ENCODE assay signal across 15 cellular contexts in the genomic region with DNA sequence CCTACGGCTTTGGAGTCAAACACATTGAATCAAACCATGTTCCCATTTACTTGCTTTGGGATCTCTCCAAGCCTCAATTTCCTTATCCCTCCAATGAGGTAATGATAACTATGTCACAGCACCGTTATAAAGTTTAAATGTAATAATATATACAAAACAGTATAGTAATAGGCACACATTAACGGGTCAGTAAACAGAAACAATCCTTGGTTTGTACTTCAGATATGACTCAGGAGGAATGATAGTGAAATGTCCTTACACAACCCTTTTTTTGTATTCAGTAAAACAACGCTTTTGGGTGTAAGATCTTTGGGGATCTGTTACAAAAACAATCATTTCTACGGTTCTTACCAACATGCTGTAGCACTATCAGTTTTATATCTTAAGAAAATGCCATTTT.
A peak's percentile ranks its signal among the peaks of the same experiment; 100 is the strongest.
DNase-seq lines count a peak whose midpoint lies in the region; ATAC-seq and TF ChIP-seq lines count a peak whose summit lies in the region.
"Had no signal": no experiment of that assay in that cellular context is flagged by ENCODE, and none has a peak within 500 bp of the region (broad histone marks: within the 10 kb centered on the region; RNA-seq: fewer than 3 reads in every experiment).

No MANE protein-coding gene starts in this region.

- no peak overlapping the region for H3K27ac Mint-ChIP-seq in type B pancreatic cell
- H3K27ac Mint-ChIP-seq: T-helper 17 cell had no signal

- CTCF ChIA-PET in PC-3 (lab: Charles Lee): no interaction called here

- no TSS peak for BruUV-seq in PC-3 (replicated peaks; lab: Mats Ljungman, UMichigan)

- no peaks in the 10 kb centered on the region for H3K9me3 Mint-ChIP-seq in type B pancreatic cell
- H3K9me3 Mint-ChIP-seq: HFFc6 had no signal

- H3F3A ChIP-seq in PC-3 (ENCODE audit: low read length, unreplicated experiment): no peaks in the 10 kb centered on the region

- no peaks in the 10 kb centered on the region for H3K36me3 Mint-ChIP-seq in type B pancreatic cell

- H3K4me3 Mint-ChIP-seq in type B pancreatic cell: no peak overlapping the region
- H3K4me3 Mint-ChIP-seq: T-helper 17 cell had no signal

- H4K20me1 ChIP-seq in PC-3 (ENCODE audit: low read length) (no peaks in the 10 kb centered on the region), fibroblast of lung (ENCODE audit: control insufficient read depth, extremely low read depth, insufficient read depth, low read length) (no peaks in the 10 kb centered on the region), osteoblast (ENCODE audit: insufficient read depth, low read length) (no peaks in the 10 kb centered on the region)

- H3K27me3 Mint-ChIP-seq in type B pancreatic cell: no peaks in the 10 kb centered on the region
- H3K27me3 Mint-ChIP-seq: T-helper 17 cell had no signal

- H3K9me2 ChIP-seq in PC-3 (replicated peaks; ENCODE audit: low read length): no peaks in the 10 kb centered on the region

- POLR2A ChIA-PET in PC-3 (lab: Charles Lee; ENCODE audit: unreplicated experiment): no interaction called here

- intact Hi-C loops in PC-3 (cut with micrococcal nuclease): no loop called here

- H3K27me3 ChIP-seq in PC-3 (ENCODE audit: low read length) (no peaks in the 10 kb centered on the region), fibroblast of lung (ENCODE audit: control insufficient read depth, insufficient read depth, low read length) (no peaks in the 10 kb centered on the region), osteoblast (ENCODE audit: insufficient read depth, low read length) (no peaks in the 10 kb centered on the region)

- DNase-seq in HCEC 1CT (peak; percentile 56), PC-3 (peak; percentile 5), fibroblast of lung (ENCODE audit: low read depth in 2 of 2) (peak; percentile 31 to 72), osteoblast (ENCODE audit: insufficient read length, low spot score, missing footprints) (no peak), CD1c-positive myeloid dendritic cell (ENCODE audit: extremely low spot score) (no peak), type B pancreatic cell (ENCODE audit: extremely low spot score, unreplicated experiment) (no peak)
- DNase-seq: COR-L47, GM23248, HFFc6, NCI-H226, NCI-H69, Right ventricle myocardium superior, T-helper 17 cell had no signal

- peaks cover 6% of the 10 kb centered on the region for H3K4me1 Mint-ChIP-seq in type B pancreatic cell (ENCODE audit: unreplicated experiment)

- H3K4me3 ChIP-seq in PC-3 (ENCODE audit: low read length): no peak overlapping the region
- no peak overlapping the region for H3K4me3 ChIP-seq in fibroblast of lung (replicated peaks in 1 of 4; ENCODE audit: control extremely low read depth in 1 of 4, insufficient read depth in 1 of 4, low read depth in 3 of 4, low read length in 4 of 4)
- H3K4me3 ChIP-seq in osteoblast (ENCODE audit: insufficient read depth, low read length): no peak overlapping the region
- H3K4me3 ChIP-seq: GM23248 had no signal

- no peak overlapping the region for H2AFZ ChIP-seq in PC-3 (ENCODE audit: low read length)
- H2AFZ ChIP-seq in fibroblast of lung (ENCODE audit: low read length): no peak overlapping the region
- no peak overlapping the region for H2AFZ ChIP-seq in osteoblast (ENCODE audit: low read length)
- H2AFZ ChIP-seq: GM23248 had no signal

- no peak overlapping the region for H3K4me2 ChIP-seq in PC-3 (ENCODE audit: low read length)
- no peak overlapping the region for H3K4me2 ChIP-seq in fibroblast of lung (ENCODE audit: extremely low read depth, insufficient read depth, low read length)
- H3K4me2 ChIP-seq in osteoblast (ENCODE audit: insufficient read depth, low read length): peak overlapping the region; percentile 22

- TF ChIP-seq CTCF in PC-3 (conservative IDR thresholded peaks at IDR 0.05; ENCODE audit: low read depth, low read length): no peak
- no peak for TF ChIP-seq CTCF in fibroblast of lung (conservative IDR thresholded peaks at IDR 0.05 in 1 of 2, IDR thresholded peaks at IDR 0.05 in 1 of 2; ENCODE audit: low read depth in 1 of 2, low read length in 2 of 2)
- no peak for TF ChIP-seq CTCF in osteoblast (IDR thresholded peaks at IDR 0.05; ENCODE audit: extremely low read depth, low read depth, low read length)
- no peak for TF ChIP-seq CTCF in type B pancreatic cell (conservative IDR thresholded peaks at IDR 0.05)

- H3K36me3 ChIP-seq in PC-3 (ENCODE audit: low read depth, low read length) (no peaks in the 10 kb centered on the region), fibroblast of lung (ENCODE audit: control insufficient read depth, insufficient read depth, low read length) (no peaks in the 10 kb centered on the region), osteoblast (ENCODE audit: insufficient read depth, low read length) (no peaks in the 10 kb centered on the region)

- H3K79me2 ChIP-seq in PC-3 (ENCODE audit: low read length) (no peaks in the 10 kb centered on the region), fibroblast of lung (ENCODE audit: control insufficient read depth, insufficient read depth, low read length) (no peaks in the 10 kb centered on the region), osteoblast (ENCODE audit: insufficient read depth, low read length) (peaks cover 27% of the 10 kb centered on the region)

- ATAC-seq in PC-3 (no peak; the same call in 1 of the 2 replicates), HG02798 (IDR thresholded peaks at IDR 0.05; ENCODE audit: poor library complexity, unreplicated experiment) (no peak), GM18870 (IDR thresholded peaks at IDR 0.05; ENCODE audit: unreplicated experiment) (no peak)
- ATAC-seq: T-helper 17 cell had no signal

- H3K27ac ChIP-seq in PC-3 (ENCODE audit: low read length) (no peak overlapping the region), fibroblast of lung (ENCODE audit: insufficient read depth, low read length) (no peak overlapping the region), osteoblast (ENCODE audit: low read depth, low read length) (no peak overlapping the region)
- H3K27ac ChIP-seq: GM23248 had no signal

- H3K9me3 ChIP-seq in PC-3 (ENCODE audit: low read length): no peaks in the 10 kb centered on the region
- H3K9me3 ChIP-seq in fibroblast of lung (ENCODE audit: control insufficient read depth, insufficient read depth, low read depth, low read length): no peaks in the 10 kb centered on the region
- no peaks in the 10 kb centered on the region for H3K9me3 ChIP-seq in osteoblast (ENCODE audit: low read depth, low read length)

- H3K4me1 ChIP-seq in PC-3 (ENCODE audit: insufficient read depth, low read length) (peaks cover 5% of the 10 kb centered on the region; the same call in 1 of the 2 replicates), fibroblast of lung (ENCODE audit: control insufficient read depth, extremely low read depth, insufficient read depth, low read length) (no peaks in the 10 kb centered on the region), osteoblast (ENCODE audit: insufficient read depth, low read length) (peaks cover 24% of the 10 kb centered on the region)

- H3K9ac ChIP-seq in PC-3 (ENCODE audit: low read length) (no peak overlapping the region), fibroblast of lung (ENCODE audit: insufficient read depth, low read length) (no peak overlapping the region)
- H3K9ac ChIP-seq: GM23248 had no signal

Comparison
In these comparisons a context has a peak if more than half of its experiments do, and no peak if none do; other contexts are left out.
1. DNase-seq: peak in HCEC 1CT (single experiment), PC-3 (single experiment) and fibroblast of lung (2 of 2); none in osteoblast (single experiment), CD1c-positive myeloid dendritic cell (single experiment) and type B pancreatic cell (single experiment).